1 cellular context compared by ENCODE assay signal in genomic region chr14:101796479-101796878, GRCh38.
TF ChIP-seq lines count a peak whose summit lies in the region.

No MANE protein-coding gene starts in this region.

TF ChIP-seq in IMR-90, 13 proteins besides CTCF, POLR2A, EP300 and RAD21 (continued from another document):
- TF ChIP-seq RCOR1 (IDR thresholded peaks at IDR 0.05; ENCODE audit: insufficient replicate concordance, low read length) (no peak), NFE2L2 (IDR thresholded peaks at IDR 0.05; ENCODE audit: low read depth, low read length) (no peak), MAFK (IDR thresholded peaks at IDR 0.05; ENCODE audit: low read depth, low read length) (no peak), BHLHE40 (IDR thresholded peaks at IDR 0.05; ENCODE audit: low read depth, low read length) (no peak), CHD1 (IDR thresholded peaks at IDR 0.05; ENCODE audit: low read depth, low read length) (no peak)
